Comparison of ENCODE assay signal across 1 cellular context in genomic region chr7:32658034-32658944, GRCh38.
TF ChIP-seq lines count a peak whose summit lies in the region.

No MANE protein-coding gene starts in this region.

TF ChIP-seq in SK-N-SH treated with all-trans-retinoic acid at 6 μM for 48 hours, 23 proteins besides CTCF, POLR2A, EP300 and RAD21 (continued from another document):
- no peak for TF ChIP-seq TSHZ2 (CRISPR knock-in tag; IDR thresholded peaks at IDR 0.05)
- no peak for TF ChIP-seq ZNF70 (CRISPR knock-in tag; IDR thresholded peaks at IDR 0.05)
- no peak for TF ChIP-seq TCF4 (CRISPR knock-in tag; IDR thresholded peaks at IDR 0.05; ENCODE audit: borderline replicate concordance)
- TF ChIP-seq PPARA (CRISPR knock-in tag; IDR thresholded peaks at IDR 0.05; ENCODE audit: borderline replicate concordance): no peak
- TF ChIP-seq ZC3H10 (CRISPR knock-in tag; IDR thresholded peaks at IDR 0.05): no peak
- no peak for TF ChIP-seq ZFP3 (CRISPR knock-in tag; IDR thresholded peaks at IDR 0.05)
